In the genomic region with DNA sequence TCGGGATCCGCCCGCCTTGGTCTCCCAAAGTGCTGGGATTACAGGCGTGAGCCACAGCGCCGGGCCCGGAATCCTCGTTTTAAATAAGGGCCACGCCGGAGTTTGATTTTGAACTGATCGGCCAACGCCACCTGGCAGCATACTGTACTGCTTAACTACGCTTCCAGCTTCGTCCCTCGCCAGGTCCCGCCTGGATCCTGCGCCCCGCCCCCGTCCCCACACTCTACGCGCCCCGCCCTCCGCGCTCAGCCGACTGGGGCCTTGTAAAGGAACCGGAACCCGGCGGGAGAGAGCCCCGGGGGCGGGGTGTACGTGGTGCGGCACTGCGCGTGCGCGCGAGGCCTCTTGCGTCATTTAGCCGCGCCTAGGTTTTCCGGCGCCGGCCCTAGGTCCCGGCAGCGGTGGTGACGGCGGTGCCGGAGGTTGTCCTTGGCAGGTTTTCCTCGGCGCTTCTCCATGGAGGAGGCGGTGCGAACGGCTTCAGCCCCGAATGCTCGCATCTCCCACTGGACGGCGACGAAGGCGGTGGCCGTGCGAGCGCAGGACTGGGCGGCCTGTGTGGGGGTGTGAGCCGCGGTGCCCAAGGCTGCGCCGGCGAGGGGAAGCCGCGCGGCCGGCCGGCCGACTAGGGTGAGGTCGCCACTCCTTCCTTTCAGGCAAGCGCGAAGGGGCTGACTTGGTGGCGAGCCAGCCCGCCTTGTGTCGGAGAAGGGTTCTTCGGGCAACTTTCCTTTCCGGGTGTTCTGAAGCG, we compare ENCODE assay signal across 8 cellular contexts. TPM values are rescaled to one million over a fixed set of nuclear protein-coding genes. Genes with fewer than 3 reads are reported as not detected.
A peak's percentile ranks its signal among the peaks of the same experiment; 100 is the strongest.
DNase-seq lines count a peak whose midpoint lies in the region; ATAC-seq and TF ChIP-seq lines count a peak whose summit lies in the region.

A gene (plus strand): TSS at position 375 of the 751 bp plus-strand sequence. CDS start 13,066 bp downstream, outside the sequence.

- H4K20me1 ChIP-seq in osteoblast (ENCODE audit: insufficient read depth, low read length), result peaks cover 7% of the 10 kb centered on the region

- peak within 1 kb of the TSS; percentile 93 for H3K27ac Mint-ChIP-seq in activated naive CD8-positive, alpha-beta T cell

- ATAC-seq in HG02623 (IDR thresholded peaks at IDR 0.05; ENCODE audit: unreplicated experiment) (peak; percentile 73), thoracic aorta (ENCODE audit: insufficient number of reproducible peaks, low FRiP score, low read depth) (peak; percentile 96)

- peak within 1 kb of the TSS; percentile 87 for H3K4me2 ChIP-seq in osteoblast (ENCODE audit: insufficient read depth, low read length)

- peak; percentile 97 for DNase-seq in GM10248 (ENCODE audit: extremely low spot score)
- DNase-seq in NCI-H1105 (lab: John Stamatoyannopoulos, UW), result peak; percentile 84
- peak; percentile 93 for DNase-seq in SKM-1 treated with dmso at 0.1 percent for 144 hours (lab: John Stamatoyannopoulos, UW; ENCODE audit: unreplicated experiment)
- DNase-seq in glomerular visceral epithelial cell (ENCODE audit: extremely low spot score), result peak; percentile 99
- peak; percentile 98 for DNase-seq in osteoblast (ENCODE audit: insufficient read length, low spot score, missing footprints)
- peak; percentile 91 for DNase-seq in thoracic aorta (ENCODE audit: low spot score)

- peaks cover 5% of the 10 kb centered on the region for H3K36me3 Mint-ChIP-seq in activated naive CD8-positive, alpha-beta T cell

- H3K4me1 ChIP-seq in osteoblast (ENCODE audit: insufficient read depth, low read length), result no peaks in the 10 kb centered on the region
- peaks cover 15 to 24% of the 10 kb centered on the region in 2 donors for H3K4me1 ChIP-seq in thoracic aorta (ENCODE audit: control insufficient read depth in 1 of 2, low read depth in 2 of 2)

- H3K4me3 ChIP-seq in osteoblast (ENCODE audit: insufficient read depth, low read length) (peak within 1 kb of the TSS; percentile 97), thoracic aorta (peak within 1 kb of the TSS; percentile 85)

- peak within 1 kb of the TSS; percentile 90 for H2AFZ ChIP-seq in osteoblast (ENCODE audit: low read length)

- CTCF ChIA-PET in GM10248 (lab: Yijun Ruan, JAX), result interaction anchor here (1.6 kb wide), 1 partner anchor 53 kb away, joined by 4 read pairs; a partner anchor contains a TSS

- H3K9me3 Mint-ChIP-seq in activated naive CD8-positive, alpha-beta T cell (ENCODE audit: low read depth), result no peaks in the 10 kb centered on the region

- no peak for TF ChIP-seq CTCF in GM10248 (IDR thresholded peaks at IDR 0.05; ENCODE audit: control extremely low read depth, extremely low read depth, low read depth, missing control alignments)
- no peak for TF ChIP-seq CTCF in osteoblast (IDR thresholded peaks at IDR 0.05; ENCODE audit: extremely low read depth, low read depth, low read length)
- peak; percentile 8 for TF ChIP-seq CTCF in thoracic aorta (IDR thresholded peaks at IDR 0.05)

- H3K36me3 ChIP-seq in osteoblast (ENCODE audit: insufficient read depth, low read length) (peaks cover under 1% of the 10 kb centered on the region), thoracic aorta (no peaks in the 10 kb centered on the region)

- peaks cover 46% of the 10 kb centered on the region for H3K79me2 ChIP-seq in osteoblast (ENCODE audit: insufficient read depth, low read length)

- H3K27ac ChIP-seq in osteoblast (ENCODE audit: low read depth, low read length), result peak within 1 kb of the TSS; percentile 91
- H3K27ac ChIP-seq in thoracic aorta, result peak within 1 kb of the TSS; percentile 85 to 96

- H3K4me3 Mint-ChIP-seq in activated naive CD8-positive, alpha-beta T cell, result peak within 1 kb of the TSS; percentile 98

- POLR2A ChIA-PET in GM10248 (lab: Yijun Ruan, JAX), result interaction anchor here (1.0 kb wide), 2 partner anchors 42 to 201 kb away, joined by 3 to 5 read pairs; a partner anchor contains a TSS

- no peaks in the 10 kb centered on the region for H3K27me3 Mint-ChIP-seq in activated naive CD8-positive, alpha-beta T cell

- H3K4me1 Mint-ChIP-seq in activated naive CD8-positive, alpha-beta T cell (ENCODE audit: low read depth), result peaks cover 32% of the 10 kb centered on the region

- H3K9me3 ChIP-seq in osteoblast (ENCODE audit: low read depth, low read length) (no peaks in the 10 kb centered on the region), thoracic aorta (no peaks in the 10 kb centered on the region)

- H3K27me3 ChIP-seq in osteoblast (ENCODE audit: insufficient read depth, low read length), result no peaks in the 10 kb centered on the region
- no peaks in the 10 kb centered on the region for H3K27me3 ChIP-seq in thoracic aorta (replicated peaks; ENCODE audit: insufficient read depth)

RNA-seq across cellular contexts. Expression of the gene that starts here (rescaled TPM):
- total RNA-seq in osteoblast, result 49.8 and 50.3 TPM in 2 replicates
- 10 to 100 TPM; 40.5 to 42.1 TPM for total RNA-seq in thoracic aorta

Comparison
In these comparisons a context has a peak if more than half of its experiments do, and no peak if none do; other contexts are left out.
1. Peak in every context shown above with its lines: DNase-seq, ATAC-seq, H3K4me3 ChIP-seq and H3K27ac ChIP-seq.